Comparison of ENCODE assay signal across 8 cellular contexts in the genomic region with DNA sequence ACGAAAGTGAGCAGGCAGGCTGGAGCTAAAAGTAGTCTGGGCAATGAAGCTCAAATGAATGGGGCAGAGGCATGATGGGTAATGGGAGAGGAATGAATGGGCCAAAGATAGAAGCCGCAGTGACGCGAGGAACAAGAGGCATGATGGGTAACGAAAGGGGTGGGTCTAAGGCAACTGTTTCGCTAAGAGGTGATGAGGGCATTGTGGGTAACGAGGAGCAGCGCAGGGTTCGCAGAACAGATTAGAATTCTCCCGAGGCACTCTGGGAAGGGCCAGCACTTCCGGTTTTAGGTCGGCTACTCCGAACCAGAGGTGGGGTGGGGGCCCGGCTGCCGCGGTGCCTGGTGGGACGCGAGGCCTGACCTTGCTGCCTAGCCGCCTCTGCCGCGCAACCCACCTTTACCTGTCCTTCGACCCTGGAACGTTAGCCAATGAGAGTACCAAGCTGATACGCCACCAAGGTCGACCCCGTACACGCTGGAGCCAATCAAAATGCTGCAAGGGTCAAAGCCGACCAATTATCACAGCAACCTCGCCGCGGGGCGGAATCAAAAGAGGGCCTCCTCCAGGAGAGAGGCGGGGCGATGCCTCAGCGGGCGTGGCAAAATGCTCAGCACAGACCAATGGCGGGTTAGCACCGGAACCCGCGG. TPM values are rescaled to one million over a fixed set of nuclear protein-coding genes. Genes with fewer than 3 reads are reported as not detected.
DNase-seq lines count a peak whose midpoint lies in the region; ATAC-seq and TF ChIP-seq lines count a peak whose summit lies in the region.

No MANE protein-coding gene starts in this region.

- peak overlapping the region; percentile 91 to 96 (median 94) for H3K27ac ChIP-seq in sigmoid colon

- 0% methylated on average over 40 of the region's 40 CpGs for WGBS in sigmoid colon, 2 donors

- peak in 1 of 4 donors; percentile 75 for TF ChIP-seq EP300 in sigmoid colon (IDR thresholded peaks at IDR 0.05)

- H3K27me3 ChIP-seq in iPS-15b (ENCODE audit: control insufficient read depth, insufficient read depth, low read length) (no peaks in the 10 kb centered on the region), sigmoid colon (no peaks in the 10 kb centered on the region)

- no peak for TF ChIP-seq POLR2A in sigmoid colon (IDR thresholded peaks at IDR 0.05)

- intact Hi-C loops in sigmoid colon (cut with DNase I), result loop anchor here (2.0 to 5.0 kb wide), 2 partner anchors 42 to 362 kb away; a partner anchor contains a TSS

- H3K4me1 ChIP-seq in iPS-15b (ENCODE audit: control insufficient read depth, insufficient read depth, low read length), result peaks cover 4% of the 10 kb centered on the region
- H3K4me1 ChIP-seq in sigmoid colon, result peaks cover 0 to 26% (median 24%) of the 10 kb centered on the region in 4 donors

- peaks cover 52% of the 10 kb centered on the region for H3K36me3 ChIP-seq in iPS-15b (ENCODE audit: control insufficient read depth, insufficient read depth, low read length)
- H3K36me3 ChIP-seq in sigmoid colon, result peaks cover 22 to 63% (median 36%) of the 10 kb centered on the region in 4 donors

- TF ChIP-seq CTCF in cardiac fibroblast (IDR thresholded peaks at IDR 0.05; ENCODE audit: low read depth, low read length) (no peak), sigmoid colon (IDR thresholded peaks at IDR 0.05) (no peak)

- peak; percentile 99 for DNase-seq in AG08395 (ENCODE audit: low spot score)
- peak; percentile 100 for DNase-seq in NCI-H1417 (lab: John Stamatoyannopoulos, UW)
- DNase-seq in cardiac fibroblast (ENCODE audit: low read depth in 2 of 2), result peak; percentile 100
- no peak for DNase-seq in sigmoid colon

- ATAC-seq in GM18502 (IDR thresholded peaks at IDR 0.05; ENCODE audit: poor library complexity, unreplicated experiment) (peak; percentile 81), HG02870 (IDR thresholded peaks at IDR 0.05; ENCODE audit: unreplicated experiment) (peak; percentile 78), SK-N-SH treated with all-trans-retinoic acid at 6 μM for 48 hours (peak; percentile 90)

- H3K4me3 ChIP-seq in cardiac fibroblast (replicated peaks in 1 of 2; ENCODE audit: low read depth in 2 of 2, low read length in 2 of 2), result peak overlapping the region; percentile 58 to 66
- peak overlapping the region; percentile 66 for H3K4me3 ChIP-seq in iPS-15b (ENCODE audit: low read depth, low read length)
- peak overlapping the region; percentile 50 to 65 (median 58) for H3K4me3 ChIP-seq in sigmoid colon

- H3K9me3 ChIP-seq in iPS-15b (ENCODE audit: control insufficient read depth, insufficient read depth, low read length) (no peaks in the 10 kb centered on the region), sigmoid colon (no peaks in the 10 kb centered on the region)

- peak overlapping the region; percentile 66 for H3K9ac ChIP-seq in iPS-15b (ENCODE audit: low read depth, low read length)

TF ChIP-seq in SK-N-SH treated with all-trans-retinoic acid at 6 μM for 48 hours, 23 proteins besides CTCF, POLR2A, EP300 and RAD21:
- TF ChIP-seq ZFP3 (CRISPR knock-in tag; IDR thresholded peaks at IDR 0.05) (peak; percentile 87), ZC3H10 (CRISPR knock-in tag; IDR thresholded peaks at IDR 0.05) (no peak)
- TF ChIP-seq, protein P1, sequence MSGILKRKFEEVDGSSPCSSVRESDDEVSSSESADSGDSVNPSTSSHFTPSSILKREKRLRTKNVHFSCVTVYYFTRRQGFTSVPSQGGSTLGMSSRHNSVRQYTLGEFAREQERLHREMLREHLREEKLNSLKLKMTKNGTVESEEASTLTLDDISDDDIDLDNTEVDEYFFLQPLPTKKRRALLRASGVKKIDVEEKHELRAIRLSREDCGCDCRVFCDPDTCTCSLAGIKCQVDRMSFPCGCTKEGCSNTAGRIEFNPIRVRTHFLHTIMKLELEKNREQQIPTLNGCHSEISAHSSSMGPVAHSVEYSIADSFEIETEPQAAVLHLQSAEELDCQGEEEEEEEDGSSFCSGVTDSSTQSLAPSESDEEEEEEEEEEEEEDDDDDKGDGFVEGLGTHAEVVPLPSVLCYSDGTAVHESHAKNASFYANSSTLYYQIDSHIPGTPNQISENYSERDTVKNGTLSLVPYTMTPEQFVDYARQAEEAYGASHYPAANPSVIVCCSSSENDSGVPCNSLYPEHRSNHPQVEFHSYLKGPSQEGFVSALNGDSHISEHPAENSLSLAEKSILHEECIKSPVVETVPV (CRISPR knock-in tag; IDR thresholded peaks at IDR 0.05), result 0 out of 2 replicates have a peak, but pooled peaks have one; percentile 8
- TF ChIP-seq, protein P2, sequence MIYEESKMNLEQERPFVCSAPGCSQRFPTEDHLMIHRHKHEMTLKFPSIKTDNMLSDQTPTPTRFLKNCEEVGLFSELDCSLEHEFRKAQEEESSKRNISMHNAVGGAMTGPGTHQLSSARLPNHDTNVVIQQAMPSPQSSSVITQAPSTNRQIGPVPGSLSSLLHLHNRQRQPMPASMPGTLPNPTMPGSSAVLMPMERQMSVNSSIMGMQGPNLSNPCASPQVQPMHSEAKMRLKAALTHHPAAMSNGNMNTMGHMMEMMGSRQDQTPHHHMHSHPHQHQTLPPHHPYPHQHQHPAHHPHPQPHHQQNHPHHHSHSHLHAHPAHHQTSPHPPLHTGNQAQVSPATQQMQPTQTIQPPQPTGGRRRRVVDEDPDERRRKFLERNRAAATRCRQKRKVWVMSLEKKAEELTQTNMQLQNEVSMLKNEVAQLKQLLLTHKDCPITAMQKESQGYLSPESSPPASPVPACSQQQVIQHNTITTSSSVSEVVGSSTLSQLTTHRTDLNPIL (CRISPR knock-in tag; IDR thresholded peaks at IDR 0.05; ENCODE audit: low read depth), result peak; percentile 17; the same call in 1 of the 2 replicates

RNA-seq across cellular contexts. Expression of a gene that starts 0.6 kb away (rescaled TPM):
- total RNA-seq in sigmoid colon, result 10 to 100 TPM; 21.6 to 40.2 (median 33.1) TPM
- 10 to 100 TPM; 32.4 to 76.8 (median 32.4) TPM for polyA plus RNA-seq in sigmoid colon

RNA-seq across cellular contexts. Expression of a gene that starts 15.1 kb away (rescaled TPM):
- total RNA-seq in sigmoid colon, result 100 to 1,000 TPM in 2 of 4 donors, 10 to 100 TPM in 2; 63.5 to 188 (median 92.2) TPM
- polyA plus RNA-seq in sigmoid colon, result 100 to 1,000 TPM; 111 to 326 (median 208) TPM

RNA-seq across cellular contexts. Expression of a gene that starts 23.9 kb away (rescaled TPM):
- 10 to 100 TPM in 1 of 4 donors, 1 to 10 TPM in 2, not detected in 1; 2.3 to 11.8 (median 5.8) TPM for total RNA-seq in sigmoid colon
- polyA plus RNA-seq in sigmoid colon, result 10 to 100 TPM; 46.2 to 73.3 (median 49.9) TPM

RNA-seq across cellular contexts. Expression of a gene that starts 44.4 kb away (rescaled TPM):
- 10 to 100 TPM; 16.3 to 39.6 (median 27.3) TPM for total RNA-seq in sigmoid colon
- polyA plus RNA-seq in sigmoid colon, result 10 to 100 TPM; 15.6 to 68.6 (median 27.3) TPM

RNA-seq across cellular contexts. Expression of a gene that starts 51.5 kb away (rescaled TPM):
- not detected for total RNA-seq in sigmoid colon
- not detected for polyA plus RNA-seq in sigmoid colon
